8 cellular contexts compared by ENCODE assay signal in the genomic region with DNA sequence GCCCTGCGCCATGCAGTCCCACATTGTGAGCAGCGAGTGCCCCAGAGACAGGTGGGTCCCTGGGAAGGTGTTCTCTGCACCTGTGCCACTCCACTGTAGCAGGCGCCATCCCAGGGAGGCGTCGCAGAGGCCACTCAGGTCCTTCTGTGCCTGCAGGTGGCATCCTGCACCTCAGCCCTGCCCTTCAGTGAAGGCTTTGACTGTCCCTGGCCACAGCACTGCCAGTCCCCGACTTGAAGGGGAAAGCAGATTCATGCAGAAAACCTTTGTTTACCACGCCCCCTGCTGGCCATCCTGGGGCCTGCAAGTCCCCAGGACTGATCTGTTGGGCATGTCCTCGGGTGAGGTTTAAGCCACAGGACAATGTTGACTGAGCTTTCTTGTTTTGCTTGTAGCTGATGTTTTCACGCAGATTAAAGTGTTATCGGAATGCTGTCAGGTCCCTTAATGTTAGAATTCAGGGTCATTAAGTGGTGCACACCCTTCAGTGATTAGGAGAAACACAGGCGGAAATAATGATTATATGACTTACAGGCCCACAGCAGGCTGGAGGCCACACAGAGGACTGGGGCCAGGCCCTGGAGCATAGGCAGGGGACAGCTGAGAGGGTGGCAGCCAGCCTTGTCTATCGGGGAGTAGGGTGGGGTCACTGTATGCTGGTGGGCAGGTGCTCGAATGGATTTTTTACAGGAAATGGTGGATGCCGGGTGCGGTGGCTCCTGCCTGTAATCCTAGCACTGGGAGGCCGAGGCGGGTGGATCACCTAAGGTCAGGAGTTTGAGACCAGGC. TPM values are rescaled to one million over a fixed set of nuclear protein-coding genes. Genes with fewer than 3 reads are reported as not detected.
DNase-seq lines count a peak whose midpoint lies in the region; ATAC-seq and TF ChIP-seq lines count a peak whose summit lies in the region.

No MANE protein-coding gene starts in this region.

- H3K9me3 Mint-ChIP-seq in brain, result no peaks in the 10 kb centered on the region

- POLR2A ChIA-PET in AG04449 (lab: Yijun Ruan, JAX), result no interaction called here

- H3K4me1 Mint-ChIP-seq in brain, result peaks cover 35% of the 10 kb centered on the region

- H3K27me3 Mint-ChIP-seq in brain, result no peaks in the 10 kb centered on the region

- ATAC-seq in GM18867 (IDR thresholded peaks at IDR 0.05; ENCODE audit: unreplicated experiment) (peak; percentile 30), GM19452 (IDR thresholded peaks at IDR 0.05; ENCODE audit: unreplicated experiment) (no peak)

- CTCF ChIA-PET in AG04449 (lab: Yijun Ruan, JAX), result interaction anchor here (0.6 to 15.3 kb wide), 26 partner anchors 8 to 372 kb away, joined by 3 to 268 read pairs (median 4); a partner anchor contains a TSS

- peak overlapping the region in 1 of 5 experiments; percentile 71 for H3K4me3 Mint-ChIP-seq in brain

- peak; percentile 87 for TF ChIP-seq CTCF in AG04449 (IDR thresholded peaks at IDR 0.05; ENCODE audit: insufficient read depth, low read length, missing control alignments)
- TF ChIP-seq CTCF in VCaP (conservative IDR thresholded peaks at IDR 0.05), result peak; percentile 96
- TF ChIP-seq CTCF in brain (conservative IDR thresholded peaks at IDR 0.05), result peak; percentile 87 to 95

- DNase-seq in AG04449 (ENCODE audit: low read depth, low spot score), result no peak
- DNase-seq in NCI-H2107 (lab: John Stamatoyannopoulos, UW), result peak; percentile 48
- DNase-seq in iPS-NIHi11 (ENCODE audit: low spot score), result peak; percentile 81
- peak; percentile 90 for DNase-seq in stimulated activated CD4-positive, alpha-beta T cell treated with anti-CD3 and anti-CD28 coated beads, Interleukin-12 subunit alpha, Interleukin-12 subunit beta, amount 100 ng/mL, for 4 hours

- peak overlapping the region; percentile 79 to 96 (median 93) for H3K27ac Mint-ChIP-seq in brain

- H3K4me3 ChIP-seq in AG04449 (ENCODE audit: low read depth, low read length), result no peak overlapping the region

- H3K36me3 Mint-ChIP-seq in brain, result peaks cover 13% of the 10 kb centered on the region

- peak overlapping the region; percentile 45 for H3K27ac ChIP-seq in VCaP

RNA-seq across cellular contexts. Expression of a gene that starts 5.0 kb away (rescaled TPM):
- polyA plus RNA-seq in brain (ENCODE audit: insufficient read depth, low read depth, low replicate concordance), result 85.1 TPM

RNA-seq across cellular contexts. Expression of a gene that starts 5.2 kb away (rescaled TPM):
- 45.5 TPM for polyA plus RNA-seq in brain (ENCODE audit: insufficient read depth, low read depth, low replicate concordance)

RNA-seq across cellular contexts. Expression of a gene that starts 14.2 kb away (rescaled TPM):
- polyA plus RNA-seq in brain (ENCODE audit: insufficient read depth, low read depth, low replicate concordance), result 84.2 TPM

RNA-seq across cellular contexts. Expression of a gene that starts 42.2 kb away (rescaled TPM):
- polyA plus RNA-seq in brain (ENCODE audit: insufficient read depth, low read depth, low replicate concordance), result 5.2 TPM
